17 cellular contexts compared by ENCODE assay signal in genomic region chr4:94177822-94178221, GRCh38. TPM values are rescaled to one million over a fixed set of nuclear protein-coding genes. Genes with fewer than 3 reads are reported as not detected.
DNase-seq lines count a peak whose midpoint lies in the region; ATAC-seq and TF ChIP-seq lines count a peak whose summit lies in the region.
"Had no signal": no experiment of that assay in that cellular context is flagged by ENCODE, and none has a peak within 500 bp of the region (broad histone marks: within the 10 kb centered on the region; RNA-seq: fewer than 3 reads in every experiment).

No MANE protein-coding gene starts in this region.

- H3K27ac ChIP-seq in neural progenitor cell (no peak overlapping the region), tibial artery (no peak overlapping the region)
- H3K27ac ChIP-seq: C4-2B had no signal

- intact Hi-C loops in tibial artery (cut with DNase I; ENCODE audit: low total_unique reads), result no loop called here

- no peak overlapping the region for H3K4me3 Mint-ChIP-seq in neural progenitor cell
- H3K4me3 Mint-ChIP-seq: B cell; CD4-positive, alpha-beta memory T cell had no signal

- H3K4me1 ChIP-seq in neural progenitor cell (no peaks in the 10 kb centered on the region), tibial artery (no peaks in the 10 kb centered on the region)

- H3K27ac Mint-ChIP-seq in neural progenitor cell, result no peak overlapping the region
- H3K27ac Mint-ChIP-seq: B cell; CD4-positive, alpha-beta memory T cell had no signal

- H3F3A ChIP-seq in neural progenitor cell (ENCODE audit: low read depth), result no peaks in the 10 kb centered on the region

- no peaks in the 10 kb centered on the region for H3K27me3 ChIP-seq in neural progenitor cell
- H3K27me3 ChIP-seq in tibial artery, result no peaks in the 10 kb centered on the region

- no peaks in the 10 kb centered on the region for H3K9me3 Mint-ChIP-seq in neural progenitor cell
- H3K9me3 Mint-ChIP-seq: CD4-positive, alpha-beta memory T cell had no signal

- no peaks in the 10 kb centered on the region for H3K9me3 ChIP-seq in neural progenitor cell (ENCODE audit: low read depth)
- no peaks in the 10 kb centered on the region for H3K9me3 ChIP-seq in tibial artery

- H2AFZ ChIP-seq in neural progenitor cell (replicated peaks), result no peak overlapping the region

- TF ChIP-seq CTCF in neural progenitor cell (IDR thresholded peaks at IDR 0.05) (no peak), tibial artery (IDR thresholded peaks at IDR 0.05) (no peak)

- H3K36me3 ChIP-seq in neural progenitor cell, result no peaks in the 10 kb centered on the region
- no peaks in the 10 kb centered on the region for H3K36me3 ChIP-seq in tibial artery

- no peaks in the 10 kb centered on the region for H3K79me2 ChIP-seq in neural progenitor cell (ENCODE audit: low read depth)

- H3K4me3 ChIP-seq in neural progenitor cell, result no peak overlapping the region
- H3K4me3 ChIP-seq in tibial artery, result no peak overlapping the region

- no peaks in the 10 kb centered on the region for H3K4me1 Mint-ChIP-seq in neural progenitor cell
- H3K4me1 Mint-ChIP-seq: B cell; CD4-positive, alpha-beta memory T cell had no signal

- H3K9ac ChIP-seq in neural progenitor cell, result no peak overlapping the region

- H3K4me2 ChIP-seq in neural progenitor cell, result no peak overlapping the region

- H3K36me3 Mint-ChIP-seq in neural progenitor cell, result no peaks in the 10 kb centered on the region
- H3K36me3 Mint-ChIP-seq: CD4-positive, alpha-beta memory T cell had no signal

- peaks cover 2% of the 10 kb centered on the region for H3K27me3 Mint-ChIP-seq in neural progenitor cell (ENCODE audit: insufficient read depth, low read depth)

- no peaks in the 10 kb centered on the region for H4K20me1 ChIP-seq in neural progenitor cell (ENCODE audit: low read depth)

- no peak for ATAC-seq in GM21390 (IDR thresholded peaks at IDR 0.05; ENCODE audit: unreplicated experiment)
- ATAC-seq: HCT116 had no signal

- DNase-seq in ELF-1 (ENCODE audit: low read depth, low spot score) (peak; percentile 32), astrocyte of the hippocampus (ENCODE audit: low read depth, low spot score) (peak; percentile 11), iPS-NIHi11 (ENCODE audit: low spot score) (peak; percentile 7), neural progenitor cell (ENCODE audit: low spot score) (peak; percentile 21), cortex of kidney (lab: John Stamatoyannopoulos, UW) (no peak), NCI-H187 (lab: John Stamatoyannopoulos, UW) (no peak), tibial artery (no peak)
- DNase-seq: 8988T; CD4-positive, alpha-beta memory T cell; DMS79; EL; GDM1; IMR-90 had no signal

RNA-seq across cellular contexts. Expression of gene SMARCAD1, which starts 29.8 kb away (rescaled TPM):
- 66.6 and 115 TPM in 2 replicates for total RNA-seq in neural progenitor cell (ENCODE audit: low replicate concordance)

Comparison
In these comparisons a context has a peak if more than half of its experiments do, and no peak if none do; other contexts are left out.
1. DNase-seq: peak in ELF-1 (single experiment), astrocyte of the hippocampus (single experiment), iPS-NIHi11 (single experiment) and neural progenitor cell (single experiment); none in cortex of kidney (single experiment), NCI-H187 (0 of 2) and tibial artery (0 of 2).